8 cellular contexts compared by ENCODE assay signal in the genomic region with DNA sequence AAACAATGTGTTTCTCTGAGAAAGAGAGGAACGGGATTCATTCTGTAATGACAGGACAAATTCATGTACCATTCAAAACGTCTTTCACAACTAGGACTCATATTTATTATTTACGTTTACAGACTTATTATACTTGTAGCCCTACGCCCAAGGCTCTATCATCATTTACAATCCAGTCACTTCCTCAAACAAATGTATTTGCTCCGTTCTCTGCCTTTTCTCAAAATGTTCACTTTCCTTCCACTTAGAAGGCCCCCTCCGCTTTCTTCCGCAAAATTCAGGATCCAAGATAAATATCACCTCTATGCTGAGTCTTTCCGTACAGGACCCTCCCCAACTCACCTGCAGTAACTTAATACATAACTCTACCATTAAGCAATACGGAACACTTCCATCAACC. TPM values are rescaled to one million over a fixed set of nuclear protein-coding genes. Genes with fewer than 3 reads are reported as not detected.
A peak's percentile ranks its signal among the peaks of the same experiment; 100 is the strongest.
DNase-seq lines count a peak whose midpoint lies in the region; ATAC-seq, FAIRE-seq and TF ChIP-seq lines count a peak whose summit lies in the region.

No MANE protein-coding gene starts in this region.

- H3K36me3 Mint-ChIP-seq in chondrocyte (ENCODE audit: low read depth), result peaks cover 9% of the 10 kb centered on the region

- no peaks in the 10 kb centered on the region for H3K27me3 Mint-ChIP-seq in chondrocyte (ENCODE audit: low read depth)

- no peaks in the 10 kb centered on the region for H3K9me3 Mint-ChIP-seq in chondrocyte (ENCODE audit: low read depth)

- H3K36me3 ChIP-seq in HUES48 (ENCODE audit: control insufficient read depth, insufficient read depth, low read length) (peaks cover 40% of the 10 kb centered on the region), K562 (ENCODE audit: control insufficient read depth, insufficient read depth, low read length) (peaks cover 45% of the 10 kb centered on the region)

- H3K27ac ChIP-seq in 22Rv1, result peak overlapping the region; percentile 94
- peak overlapping the region; percentile 89 for H3K27ac ChIP-seq in HUES48 (ENCODE audit: low read depth, low read length)
- H3K27ac ChIP-seq in K562 (ENCODE audit: extremely low read depth, low read depth, low read length), result peak overlapping the region; percentile 94

- DNase-seq in K562 (ENCODE audit: extremely low read depth in 1 of 4, low spot score in 3 of 4), result peak in 1 of 4 experiments; percentile 25
- peak; percentile 13 to 20 for DNase-seq in lung microvascular endothelial cell (ENCODE audit: low read depth in 2 of 2)
- no peak for DNase-seq in KG1 (lab: John Stamatoyannopoulos, UW)
- DNase-seq in chondrocyte (ENCODE audit: low spot score), result no peak
- no peak for DNase-seq in dedifferentiated amniotic fluid mesenchymal stem cell (ENCODE audit: extremely low spot score)

- intact Hi-C loops in K562 (cut with micrococcal nuclease), result loop anchor here (5.0 kb wide), 2 partner anchors 91 to 241 kb away; partner anchors contain the start of gene RAB27A

- H3K4me1 Mint-ChIP-seq in chondrocyte (ENCODE audit: low read depth), result peaks cover 16% of the 10 kb centered on the region

- H3K9me1 ChIP-seq in K562 (ENCODE audit: control insufficient read depth, insufficient read depth, low read length), result no peaks in the 10 kb centered on the region

- H3K9ac ChIP-seq in HUES48 (ENCODE audit: low read depth, low read length) (peak overlapping the region; percentile 93), K562 (ENCODE audit: insufficient read depth in 1 of 2, low read depth in 2 of 2, low read length in 2 of 2) (peak overlapping the region; percentile 99)

- no peak for TF ChIP-seq EP300 in K562 (IDR thresholded peaks at IDR 0.05; ENCODE audit: low read length)

- no peak overlapping the region for H3K27ac Mint-ChIP-seq in chondrocyte (ENCODE audit: unreplicated experiment)

- peaks cover 59% of the 10 kb centered on the region for H3K79me2 ChIP-seq in K562 (ENCODE audit: control insufficient read depth, insufficient read depth, low read length)

- peaks cover 12% of the 10 kb centered on the region; the same call in 1 of the 2 replicates for H3K4me1 ChIP-seq in HUES48 (ENCODE audit: control insufficient read depth, insufficient read depth, low read length)
- H3K4me1 ChIP-seq in K562 (replicated peaks in 1 of 2; ENCODE audit: control insufficient read depth in 2 of 2, insufficient read depth in 2 of 2, low read length in 2 of 2), result peaks cover 3 to 20% of the 10 kb centered on the region in 2 experiments; a peak in 3 of 5 replicates

- H3K9me3 ChIP-seq in HUES48 (ENCODE audit: control insufficient read depth, insufficient read depth, low read length) (no peaks in the 10 kb centered on the region), K562 (replicated peaks; ENCODE audit: control insufficient read depth, insufficient read depth, low read depth, low read length) (peaks cover 13% of the 10 kb centered on the region)

- no peak for ATAC-seq in K562
- no peak for ATAC-seq in HG03108 (IDR thresholded peaks at IDR 0.05; ENCODE audit: unreplicated experiment)

- no peaks in the 10 kb centered on the region for H3K27me3 ChIP-seq in HUES48 (ENCODE audit: control insufficient read depth, insufficient read depth, low read length)
- H3K27me3 ChIP-seq in K562 (ENCODE audit: control insufficient read depth in 2 of 2, insufficient read depth in 2 of 2, low read length in 2 of 2), result no peaks in the 10 kb centered on the region

- CTCF ChIA-PET in K562 (lab: Yijun Ruan, JAX; ENCODE audit: low intra/inter-chr PET ratio), result interaction anchor here (1.2 kb wide), 1 partner anchor 96 kb away, joined by 5 read pairs; no protein-coding TSS in a partner anchor

- POLR2A ChIA-PET in K562 (lab: Yijun Ruan, JAX), result interaction anchor here (1.1 to 2.2 kb wide), 5 partner anchors 11 to 244 kb away, joined by 3 to 24 read pairs (median 5); partner anchors contain the start of gene PIERCE2

- in situ Hi-C loops in K562 (cut with MboI), result no loop called here

- no TSS peak for BruUV-seq in K562 (replicated peaks; lab: Mats Ljungman, UMichigan)

- no peak for TF ChIP-seq CTCF in 22Rv1 (IDR thresholded peaks at IDR 0.05)
- no peak for TF ChIP-seq CTCF in K562 (IDR thresholded peaks at IDR 0.05 in 2 of 3, conservative IDR thresholded peaks at IDR 0.05 in 1 of 3; ENCODE audit: insufficient read depth in 2 of 3, low read depth in 1 of 3, low read length in 3 of 3)
- TF ChIP-seq CTCF in chondrocyte (IDR thresholded peaks at IDR 0.05), result no peak

- peak overlapping the region; percentile 79 for H3K4me3 ChIP-seq in HUES48 (ENCODE audit: low read depth, low read length)
- H3K4me3 ChIP-seq in K562, result peak overlapping the region; percentile 90

- no peak for TF ChIP-seq RAD21 in K562 (CRISPR knock-in tag; conservative IDR thresholded peaks at IDR 0.05 in 1 of 2, IDR thresholded peaks at IDR 0.05 in 1 of 2)

- WGBS in K562 (ENCODE audit: insufficient coverage, low coverage, missing lambda C conversion rate), result 0% methylated on average over 9 of the region's 9 CpGs

- peak overlapping the region; percentile 91 for H3K4me2 ChIP-seq in K562 (ENCODE audit: insufficient read depth, low read length)

- peak overlapping the region; percentile 93 for H2AFZ ChIP-seq in K562 (ENCODE audit: low read depth, low read length)

- no peak overlapping the region for H3K4me3 Mint-ChIP-seq in chondrocyte (ENCODE audit: unreplicated experiment)

- TF ChIP-seq POLR2A in K562 (conservative IDR thresholded peaks at IDR 0.05), result no peak

- peaks cover 30% of the 10 kb centered on the region; the same call in 1 of the 2 replicates for H4K20me1 ChIP-seq in K562 (replicated peaks; ENCODE audit: control insufficient read depth, insufficient read depth, low read length)

- no peak for FAIRE-seq in K562 (lab: Jason Lieb, UNC)

TF ChIP-seq in K562, 482 proteins besides CTCF, POLR2A, EP300 and RAD21:
- TF ChIP-seq CHD1 (IDR thresholded peaks at IDR 0.05; ENCODE audit: low read length) (peak; percentile 29), NFATC3 (IDR thresholded peaks at IDR 0.05) (no peak), NR2C2 (CRISPR knock-in tag; IDR thresholded peaks at IDR 0.05) (no peak), NR2C2 (tag; IDR thresholded peaks at IDR 0.05) (no peak), SPI1 (IDR thresholded peaks at IDR 0.05; ENCODE audit: borderline replicate concordance, low read depth, low read length) (peak; percentile 66; the same call in 1 of the 2 replicates)
- TF ChIP-seq, protein P1, sequence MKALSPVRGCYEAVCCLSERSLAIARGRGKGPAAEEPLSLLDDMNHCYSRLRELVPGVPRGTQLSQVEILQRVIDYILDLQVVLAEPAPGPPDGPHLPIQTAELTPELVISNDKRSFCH (CRISPR knock-in tag; IDR thresholded peaks at IDR 0.05), result no peak
- TF ChIP-seq, protein P1 (tag; IDR thresholded peaks at IDR 0.05), result no peak
- TF ChIP-seq, protein P2, sequence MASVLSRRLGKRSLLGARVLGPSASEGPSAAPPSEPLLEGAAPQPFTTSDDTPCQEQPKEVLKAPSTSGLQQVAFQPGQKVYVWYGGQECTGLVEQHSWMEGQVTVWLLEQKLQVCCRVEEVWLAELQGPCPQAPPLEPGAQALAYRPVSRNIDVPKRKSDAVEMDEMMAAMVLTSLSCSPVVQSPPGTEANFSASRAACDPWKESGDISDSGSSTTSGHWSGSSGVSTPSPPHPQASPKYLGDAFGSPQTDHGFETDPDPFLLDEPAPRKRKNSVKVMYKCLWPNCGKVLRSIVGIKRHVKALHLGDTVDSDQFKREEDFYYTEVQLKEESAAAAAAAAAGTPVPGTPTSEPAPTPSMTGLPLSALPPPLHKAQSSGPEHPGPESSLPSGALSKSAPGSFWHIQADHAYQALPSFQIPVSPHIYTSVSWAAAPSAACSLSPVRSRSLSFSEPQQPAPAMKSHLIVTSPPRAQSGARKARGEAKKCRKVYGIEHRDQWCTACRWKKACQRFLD (CRISPR knock-in tag; IDR thresholded peaks at IDR 0.05), result no peak

RNA-seq across cellular contexts. Expression of gene RSL24D1, which starts 0.7 kb away (rescaled TPM):
- 26.5 and 73.3 TPM in 2 replicates for total RNA-seq in K562 (2011; cell fraction: chromatin; rRNA removed; ENCODE audit: low replicate concordance)
- total RNA-seq in K562 (2011; cell fraction: nucleolus; rRNA removed), result 25.2 and 27.1 TPM in 2 replicates
- total RNA-seq in K562 (2011; cell fraction: nucleoplasm; rRNA removed), result 54.3 and 90.4 TPM in 2 replicates
- total RNA-seq in K562 (2014; rRNA removed) (121 and 134 TPM in 2 replicates), K562 (2014; rRNA removed; fragmentation: Illumina TruSeq; extraction: Trizol) (260 and 317 TPM in 2 replicates), K562 (2015; rRNA removed; fragmentation: Illumina TruSeq; extraction: Trizol) (121 and 133 TPM in 2 replicates), K562 (2021) (175 TPM in 2 replicates), lung microvascular endothelial cell (52.7 and 59.7 TPM in 2 replicates), chondrocyte (39.8 to 61.3 TPM (median 60.4 TPM) in 3 replicates)
- polyA plus RNA-seq in K562 (2011; rRNA removed) (184 and 226 TPM in 2 replicates), K562 (2014; fragmentation: Illumina TruSeq; extraction: Trizol) (158 and 163 TPM in 2 replicates), K562 (2014; fragmentation: Nextera tagmentation; extraction: Ambion mirVana) (100 to 1,000 TPM; 272 to 324 TPM), K562 (2014; rRNA removed) (194 and 223 TPM in 2 replicates)
- 16.4 and 66.5 TPM in 2 replicates for polyA plus RNA-seq in K562 (2011; cell fraction: cytosol; rRNA removed)
- 16.0 and 43.1 TPM in 2 replicates for polyA plus RNA-seq in K562 (2011; cell fraction: nucleus; rRNA removed)
- polyA plus RNA-seq in K562 (2012), result 148 and 281 TPM in 2 replicates
- polyA minus RNA-seq in K562 (2011; rRNA and poly(A)+ RNA removed), result 91.4 and 126 TPM in 2 replicates
- 36.3 and 46.4 TPM in 2 replicates for polyA minus RNA-seq in K562 (2011; cell fraction: cytosol; rRNA and poly(A)+ RNA removed)
- 39.9 and 87.9 TPM in 2 replicates for polyA minus RNA-seq in K562 (2011; cell fraction: nucleus; rRNA and poly(A)+ RNA removed)

Comparison
In these comparisons a context has a peak if more than half of its experiments do, and no peak if none do; other contexts are left out.
1. DNase-seq: peak in lung microvascular endothelial cell (2 of 2); none in KG1 (single experiment), chondrocyte (single experiment) and dedifferentiated amniotic fluid mesenchymal stem cell (single experiment).
2. Peak in every context shown above with its lines, with median percentiles within 50 percentile points of each other: H3K27ac ChIP-seq.